ENCODE assay signal across 8 cellular contexts in the genomic region with DNA sequence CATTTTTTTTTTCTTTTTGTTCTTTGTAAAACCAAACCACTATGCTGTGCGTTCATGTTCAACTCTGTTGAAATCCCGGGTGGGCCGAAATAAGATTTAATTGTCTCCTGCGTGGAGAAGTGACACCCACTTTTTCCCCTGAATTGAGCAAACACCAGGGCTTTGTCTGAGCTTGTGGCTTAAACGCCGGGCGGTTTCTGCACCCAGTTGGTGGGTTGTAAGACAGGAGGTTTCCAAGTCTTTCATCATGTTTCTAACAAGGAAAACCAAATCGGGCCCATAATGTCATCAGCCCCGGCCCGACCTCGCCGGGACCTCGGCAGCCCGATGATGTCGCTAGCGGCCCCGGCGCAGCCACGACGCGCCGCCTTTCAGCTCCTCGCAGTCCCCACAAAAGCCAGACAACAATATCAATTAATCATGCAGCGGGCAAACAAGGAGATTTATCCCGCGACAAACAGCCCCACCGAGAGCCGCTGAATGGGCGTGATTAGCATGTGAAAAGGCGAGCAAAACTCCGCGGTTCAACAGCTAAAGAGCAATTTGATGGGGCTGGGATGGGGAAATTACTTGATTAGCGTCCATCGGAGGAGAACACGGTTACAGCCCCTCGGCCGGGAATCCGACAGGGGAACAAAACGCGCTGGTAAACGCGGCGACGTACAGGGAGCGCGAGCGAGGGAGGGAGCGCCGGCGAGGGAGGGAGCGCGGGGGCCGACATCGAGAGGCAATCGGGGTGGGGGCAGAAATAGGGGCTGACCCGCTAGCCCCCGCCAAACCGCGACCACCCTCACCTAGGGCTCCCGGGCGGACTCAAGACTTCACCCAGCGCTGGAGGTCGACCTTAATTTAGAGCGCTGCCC. TPM values are rescaled to one million over a fixed set of nuclear protein-coding genes. Genes with fewer than 3 reads are reported as not detected.
DNase-seq lines count a peak whose midpoint lies in the region; ATAC-seq and TF ChIP-seq lines count a peak whose summit lies in the region.

No MANE protein-coding gene starts in this region.

- H3K9me3 ChIP-seq in SU-DHL-6 (ENCODE audit: insufficient read depth, low read length) (no peaks in the 10 kb centered on the region), esophagus muscularis mucosa (no peaks in the 10 kb centered on the region), ovary (no peaks in the 10 kb centered on the region)

- intact Hi-C loops in esophagus muscularis mucosa (cut with DNase I) = no loop called here
- intact Hi-C loops in ovary (cut with DNase I) = no loop called here

- TF ChIP-seq POLR2A in esophagus muscularis mucosa (IDR thresholded peaks at IDR 0.05; ENCODE audit: low read depth) = no peak
- TF ChIP-seq POLR2A in ovary (IDR thresholded peaks at IDR 0.05) = no peak

- no peaks in the 10 kb centered on the region for H3K9me2 ChIP-seq in SU-DHL-6 (replicated peaks; ENCODE audit: insufficient read depth, low read length)

- H3K4me2 ChIP-seq in SU-DHL-6 (ENCODE audit: low read depth, low read length, poor library complexity, severe bottlenecking) = peak overlapping the region; percentile 69

- peak overlapping the region; percentile 16; the same call in 1 of the 2 replicates for H3K9ac ChIP-seq in SU-DHL-6 (ENCODE audit: low read length)

- H3K27ac ChIP-seq in SU-DHL-6 (ENCODE audit: low read depth, low read length) = no peak overlapping the region
- H3K27ac ChIP-seq in esophagus muscularis mucosa (replicated peaks in 1 of 4) = no peak overlapping the region
- H3K27ac ChIP-seq in ovary = no peak overlapping the region

- no peaks in the 10 kb centered on the region for H3F3A ChIP-seq in SU-DHL-6 (ENCODE audit: insufficient read depth)

- DNase-seq in stimulated activated CD4-positive, alpha-beta T cell treated with anti-CD3 and anti-CD28 coated beads, Interleukin-4, amount 100 ng/mL, for 4 hours = peak; percentile 8 to 14
- no peak for DNase-seq in stimulated activated CD4-positive, alpha-beta T cell treated with anti-CD3 and anti-CD28 coated beads, Interleukin-4, amount 100 ng/mL, for 24 hours
- DNase-seq in esophagus muscularis mucosa (ENCODE audit: extremely low spot score) = peak; percentile 88
- DNase-seq in ovary = no peak
- no peak for DNase-seq in NCI-H2227 treated with DMSO at 0.1 percent for 48 hours (lab: John Stamatoyannopoulos, UW)
- DNase-seq in stimulated activated CD4-positive, alpha-beta T cell treated with anti-CD3 and anti-CD28 coated beads, Interleukin-2, amount 100 ng/mL, for 48 hours = no peak

- peak overlapping the region; percentile 50 for H3K4me3 ChIP-seq in SU-DHL-6 (ENCODE audit: insufficient read depth, low read length, poor library complexity, severe bottlenecking)
- peak overlapping the region; percentile 44 to 61 (median 46) for H3K4me3 ChIP-seq in esophagus muscularis mucosa
- peak overlapping the region; percentile 4 for H3K4me3 ChIP-seq in ovary

- H3K4me1 ChIP-seq in esophagus muscularis mucosa = peaks cover 35 to 54% (median 52%) of the 10 kb centered on the region in 4 donors
- peaks cover 3% of the 10 kb centered on the region for H3K4me1 ChIP-seq in ovary (ENCODE audit: insufficient read depth)

- H3K27me3 ChIP-seq in SU-DHL-6 (ENCODE audit: low read length) (no peaks in the 10 kb centered on the region), esophagus muscularis mucosa (peaks cover 0 to 98% (median 73%) of the 10 kb centered on the region in 4 donors), ovary (peaks cover 4% of the 10 kb centered on the region)

- H3K36me3 ChIP-seq in SU-DHL-6 (ENCODE audit: low read length) = no peaks in the 10 kb centered on the region
- H3K36me3 ChIP-seq in esophagus muscularis mucosa = no peaks in the 10 kb centered on the region
- H3K36me3 ChIP-seq in ovary = no peaks in the 10 kb centered on the region

- H4K20me1 ChIP-seq in SU-DHL-6 (ENCODE audit: low read depth, low read length) = no peaks in the 10 kb centered on the region

- no peak for ATAC-seq in GM19023 (IDR thresholded peaks at IDR 0.05; ENCODE audit: unreplicated experiment)

- peak overlapping the region; percentile 93 for H2AFZ ChIP-seq in SU-DHL-6 (ENCODE audit: low read depth, low read length, severe bottlenecking)

- TF ChIP-seq EP300 in esophagus muscularis mucosa (IDR thresholded peaks at IDR 0.05) (no peak), ovary (IDR thresholded peaks at IDR 0.05) (no peak)

- WGBS in esophagus muscularis mucosa = 4% methylated on average over 22 of the region's 64 CpGs
- 4 to 6% (median 5%) methylated on average over 60 to 64 of the region's 64 CpGs for WGBS in ovary, 3 donors

- TF ChIP-seq CTCF in SU-DHL-6 (IDR thresholded peaks at IDR 0.05; ENCODE audit: insufficient read depth, low read length, poor library complexity, severe bottlenecking) = no peak
- TF ChIP-seq CTCF in esophagus muscularis mucosa (IDR thresholded peaks at IDR 0.05) = no peak
- TF ChIP-seq CTCF in ovary (IDR thresholded peaks at IDR 0.05) = no peak

- H3K79me2 ChIP-seq in SU-DHL-6 (ENCODE audit: insufficient read depth, low read length) = no peaks in the 10 kb centered on the region

RNA-seq across cellular contexts. Expression of gene LINC00237, which starts 5.3 kb away (rescaled TPM):
- total RNA-seq in esophagus muscularis mucosa = not detected
- under 1 TPM in 1 of 7 donors, not detected in 6; 0.72 TPM for total RNA-seq in ovary
- polyA plus RNA-seq in ovary = not detected

RNA-seq across cellular contexts. Expression of gene KIZ, which starts 25.1 kb away (rescaled TPM):
- total RNA-seq in esophagus muscularis mucosa (10 to 100 TPM; 17.2 to 32.0 (median 25.6) TPM), ovary (10 to 100 TPM; 20.5 to 59.5 (median 44.7) TPM)
- polyA plus RNA-seq in ovary = 10 to 100 TPM; 35.3 to 42.1 TPM

Comparison
In these comparisons a context has a peak if more than half of its experiments do, and no peak if none do; other contexts are left out.
1. DNase-seq: peak in stimulated activated CD4-positive, alpha-beta T cell treated with anti-CD3 and anti-CD28 coated beads, Interleukin-4, amount 100 ng/mL, for 4 hours (2 of 2) and esophagus muscularis mucosa (single experiment); none in stimulated activated CD4-positive, alpha-beta T cell treated with anti-CD3 and anti-CD28 coated beads, Interleukin-4, amount 100 ng/mL, for 24 hours (single experiment), ovary (0 of 5), NCI-H2227 treated with DMSO at 0.1 percent for 48 hours (single experiment) and stimulated activated CD4-positive, alpha-beta T cell treated with anti-CD3 and anti-CD28 coated beads, Interleukin-2, amount 100 ng/mL, for 48 hours (0 of 2).
2. Peak in every context shown above with its lines, with median percentiles within 50 percentile points of each other: H3K4me3 ChIP-seq.